ENCODE assay signal across 23 cellular contexts in the genomic region with DNA sequence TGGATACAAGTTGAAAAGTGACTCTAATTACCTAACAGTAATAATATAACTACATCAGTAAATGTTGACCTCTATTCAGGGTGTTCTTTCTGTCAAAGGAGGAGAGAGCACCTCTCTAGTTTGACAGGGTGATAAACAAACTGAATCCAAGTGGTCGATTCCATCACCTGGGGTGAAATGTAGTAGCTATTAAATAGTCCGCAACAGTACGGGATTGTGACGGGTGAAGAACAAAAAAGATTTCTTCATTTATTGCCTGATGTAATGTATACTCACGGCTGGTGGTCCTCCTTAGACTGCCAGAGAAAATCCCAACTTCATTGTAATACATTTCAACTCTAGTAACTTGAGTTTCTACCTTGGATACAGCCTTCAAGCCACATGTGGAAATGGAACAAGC.
"Had no signal": no experiment of that assay in that cellular context is flagged by ENCODE, and none has a peak within 500 bp of the region (broad histone marks: within the 10 kb centered on the region; RNA-seq: fewer than 3 reads in every experiment).

No MANE protein-coding gene starts in this region.

- ATAC-seq: psoas muscle; right cardiac atrium; right lobe of liver; stimulated activated effector memory CD8-positive, alpha-beta T cell treated with anti-CD3 and anti-CD28 coated beads, Interleukin-12 subunit alpha, Interleukin-12 subunit beta, amount 100 ng/mL, for 72 hours; stimulated activated naive B cell treated with anti-CD40 and anti-IgM and Interleukin-4, amounts not matched to agents 10 μg/mL and 1 μg/mL and 100 μg/mL, for 72 hours had no signal

- H3K4me3 Mint-ChIP-seq: nephron; neural progenitor cell; stimulated activated effector memory CD8-positive, alpha-beta T cell treated with anti-CD3 and anti-CD28 coated beads, Interleukin-12 subunit alpha, Interleukin-12 subunit beta, amount 100 ng/mL, for 72 hours; stimulated activated naive B cell treated with anti-CD40 and anti-IgM and Interleukin-4, amounts not matched to agents 10 μg/mL and 1 μg/mL and 100 μg/mL, for 72 hours; stimulated activated naive CD8-positive, alpha-beta T cell treated with anti-CD3 and anti-CD28 coated beads, Interleukin-15, Interleukin-2, amounts not matched to agents 100 ng/mL and 50 ng/mL, for 24 hours had no signal

- H3K36me3 Mint-ChIP-seq: stimulated activated effector memory CD8-positive, alpha-beta T cell treated with anti-CD3 and anti-CD28 coated beads, Interleukin-12 subunit alpha, Interleukin-12 subunit beta, amount 100 ng/mL, for 72 hours; stimulated activated naive B cell treated with anti-CD40 and anti-IgM and Interleukin-4, amounts not matched to agents 10 μg/mL and 1 μg/mL and 100 μg/mL, for 72 hours had no signal

- DNase-seq: occipital lobe; ovary; posterior cingulate gyrus; psoas muscle; right cardiac atrium; right lobe of liver; sigmoid colon; small intestine; stimulated activated CD4-positive, alpha-beta T cell treated with anti-CD3 and anti-CD28 coated beads, Interleukin-15, amount 100 ng/mL, for 24 hours; stimulated activated CD4-positive, alpha-beta T cell treated with anti-CD3 and anti-CD28 coated beads, Interleukin-2, amount 100 ng/mL, for 24 hours; stimulated activated CD4-positive, alpha-beta T cell treated with anti-CD3 and anti-CD28 coated beads, Interleukin-2, amount 100 ng/mL, for 48 hours; stimulated activated CD4-positive, alpha-beta T cell treated with anti-CD3 and anti-CD28 coated beads, Interleukin-4, amount 100 ng/mL, for 24 hours; stimulated activated naive B cell treated with anti-CD40 and anti-IgM and Interleukin-4, amounts not matched to agents 10 μg/mL and 1 μg/mL and 100 μg/mL, for 72 hours; stimulated activated naive CD4-positive, alpha-beta T cell treated with Interleukin-2 at 50 U/mL for 16 hours; stomach; thyroid gland; trophoblast cell; upper lobe of left lung had no signal

- H3K27ac Mint-ChIP-seq: nephron; neural progenitor cell; progenitor cell of endocrine pancreas; stimulated activated effector memory CD8-positive, alpha-beta T cell treated with anti-CD3 and anti-CD28 coated beads, Interleukin-12 subunit alpha, Interleukin-12 subunit beta, amount 100 ng/mL, for 72 hours; stimulated activated naive B cell treated with anti-CD40 and anti-IgM and Interleukin-4, amounts not matched to agents 10 μg/mL and 1 μg/mL and 100 μg/mL, for 72 hours; stimulated activated naive CD8-positive, alpha-beta T cell treated with anti-CD3 and anti-CD28 coated beads, Interleukin-15, Interleukin-2, amounts not matched to agents 100 ng/mL and 50 ng/mL, for 24 hours had no signal

- H3K9me3 Mint-ChIP-seq: nephron; neural progenitor cell; stimulated activated effector memory CD8-positive, alpha-beta T cell treated with anti-CD3 and anti-CD28 coated beads, Interleukin-12 subunit alpha, Interleukin-12 subunit beta, amount 100 ng/mL, for 72 hours; stimulated activated naive B cell treated with anti-CD40 and anti-IgM and Interleukin-4, amounts not matched to agents 10 μg/mL and 1 μg/mL and 100 μg/mL, for 72 hours; stimulated activated naive CD8-positive, alpha-beta T cell treated with anti-CD3 and anti-CD28 coated beads, Interleukin-15, Interleukin-2, amounts not matched to agents 100 ng/mL and 50 ng/mL, for 24 hours had no signal

- H3K4me1 Mint-ChIP-seq: nephron; neural progenitor cell; stimulated activated effector memory CD8-positive, alpha-beta T cell treated with anti-CD3 and anti-CD28 coated beads, Interleukin-12 subunit alpha, Interleukin-12 subunit beta, amount 100 ng/mL, for 72 hours; stimulated activated naive B cell treated with anti-CD40 and anti-IgM and Interleukin-4, amounts not matched to agents 10 μg/mL and 1 μg/mL and 100 μg/mL, for 72 hours had no signal
